ENCODE assay signal across 8 cellular contexts in the genomic region with DNA sequence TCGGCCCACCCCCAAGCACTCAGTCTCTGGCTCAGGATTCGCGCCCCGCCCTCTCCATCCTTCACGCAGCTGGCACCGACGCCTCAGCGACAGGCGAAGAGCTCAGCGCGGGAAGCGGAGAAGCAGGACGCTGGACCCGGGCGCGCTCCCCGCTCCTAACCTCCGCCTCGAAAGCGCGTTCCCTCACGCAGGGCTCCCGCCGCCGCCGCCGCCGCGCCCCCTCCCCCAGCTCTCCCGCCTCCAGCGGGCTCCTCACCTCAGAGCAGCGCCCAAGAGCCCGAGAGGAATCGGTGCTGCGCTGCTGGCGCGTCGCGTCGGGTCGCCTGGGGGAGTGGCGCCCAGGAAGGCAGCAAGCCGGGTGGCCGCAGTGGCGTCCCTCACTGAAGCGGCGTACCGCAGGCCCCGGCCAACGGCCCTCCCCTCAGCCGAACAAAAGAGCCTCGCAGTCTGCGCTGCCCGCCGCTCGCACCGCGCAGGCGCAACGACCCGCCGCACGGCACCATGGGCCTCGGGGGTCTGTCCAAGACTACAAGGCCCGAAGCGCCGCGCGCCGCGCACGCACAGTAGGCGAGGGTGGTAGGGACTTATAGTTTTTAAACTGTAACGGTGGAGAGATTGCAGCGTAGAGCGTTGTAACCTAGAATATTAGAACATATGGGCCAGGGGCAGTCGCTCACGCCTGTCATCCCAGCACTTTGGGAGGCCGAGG. TPM values are rescaled to one million over a fixed set of nuclear protein-coding genes. Genes with fewer than 3 reads are reported as not detected.
DNase-seq lines count a peak whose midpoint lies in the region; TF ChIP-seq lines count a peak whose summit lies in the region.

A gene (minus strand): TSS at position 467 of the 709 bp plus-strand sequence. CDS start 24,474 bp downstream, outside the sequence.

- peak; percentile 95 for DNase-seq in COLO668 (lab: John Stamatoyannopoulos, UW; ENCODE audit: unreplicated experiment)
- DNase-seq in GM20000 (ENCODE audit: low spot score), result peak; percentile 94
- DNase-seq in HT-29 (ENCODE audit: low spot score), result peak; percentile 97
- DNase-seq in NK-92 treated with Interleukin-12 subunit alpha and Interleukin-12 subunit beta, amount 100 ng/mL, for 24 hours (lab: John Stamatoyannopoulos, UW), result peak; percentile 89
- peak; percentile 96 for DNase-seq in activated CD8-positive, alpha-beta memory T cell treated with anti-CD3 and anti-CD28 coated beads for 24 hours
- DNase-seq in effector CD8-positive, alpha-beta T cell (lab: John Stamatoyannopoulos, UW), result peak; percentile 84
- DNase-seq in lung microvascular endothelial cell (ENCODE audit: low read depth in 2 of 2), result peak; percentile 95 to 98
- DNase-seq in stimulated activated CD4-positive, alpha-beta T cell treated with anti-CD3 and anti-CD28 coated beads, TNF-alpha, amount 100 ng/mL, for 4 hours (ENCODE audit: low read depth in 3 of 3), result peak; percentile 81 to 86 (median 86)

- no peak for TF ChIP-seq CTCF in GM20000 (IDR thresholded peaks at IDR 0.05; ENCODE audit: extremely low read depth, missing control alignments)

RNA-seq across cellular contexts. Expression of the gene that starts here (rescaled TPM):
- 33.8 and 39.5 TPM in 2 replicates for total RNA-seq in HT-29 (2014; rRNA removed; shearing (Covaris generic))
- total RNA-seq in lung microvascular endothelial cell, result 38.4 and 42.9 TPM in 2 replicates

Comparison
In these comparisons a context has a peak if more than half of its experiments do, and no peak if none do; other contexts are left out.
1. Peak in every context shown above with its lines: DNase-seq.